In genomic region chr6:29561618-29562181, GRCh38 we compare ENCODE assay signal across 22 cellular contexts. TPM values are rescaled to one million over a fixed set of nuclear protein-coding genes. Genes with fewer than 3 reads are reported as not detected.
DNase-seq lines count a peak whose midpoint lies in the region.
"Had no signal": no experiment of that assay in that cellular context is flagged by ENCODE, and none has a peak within 500 bp of the region (broad histone marks: within the 10 kb centered on the region; RNA-seq: fewer than 3 reads in every experiment).

No MANE protein-coding gene starts in this region.

- POLR2A ChIA-PET in CD4-positive, alpha-beta memory T cell (lab: Charles Lee; ENCODE audit: partially characterized antibody): no interaction called here

- in situ Hi-C loops in Caki2 (cut with HindIII; ENCODE audit: low pct_unique_long_range_greater_than_20kb, low sequenced_read_pairs) (no loop called here), ACHN (cut with HindIII; ENCODE audit: low pct_ligation_motif_present, low pct_unique_long_range_greater_than_20kb, low sequenced_read_pairs) (no loop called here)

- H3K36me3 ChIP-seq in CD4-positive, alpha-beta memory T cell (ENCODE audit: insufficient read depth, low read length): no peaks in the 10 kb centered on the region
- H3K36me3 ChIP-seq: BLaER1 treated with 17β-estradiol and CSF1 and Interleukin-3, amounts not matched to agents 10 nM and 100 nM had no signal

- no peaks in the 10 kb centered on the region for H3K36me3 Mint-ChIP-seq in CD4-positive, alpha-beta memory T cell
- H3K36me3 Mint-ChIP-seq: CD8-positive, alpha-beta T cell; T-cell had no signal

- peaks cover 36 to 59% of the 10 kb centered on the region in 2 donors for H3K27me3 Mint-ChIP-seq in CD4-positive, alpha-beta memory T cell

- peaks cover 0 to 6% (median 2%) of the 10 kb centered on the region in 4 donors for H3K4me1 Mint-ChIP-seq in CD4-positive, alpha-beta memory T cell

- DNase-seq in Caki2 (ENCODE audit: low read depth): peak; percentile 11
- peak; percentile 70 for DNase-seq in Daoy (ENCODE audit: low read depth)
- peak; percentile 14 for DNase-seq in RPMI7951 (ENCODE audit: low read depth)
- DNase-seq in foreskin melanocyte: peak; percentile 71
- no peak for DNase-seq in ecto neural progenitor cell (ENCODE audit: low spot score)
- no peak for DNase-seq in CD4-positive, alpha-beta memory T cell
- DNase-seq in AG20443 (ENCODE audit: low spot score): no peak
- DNase-seq in ACHN: no peak
- DNase-seq: CD8-positive, alpha-beta T cell; DMS79; GM23248; HCEC 1CT; IMR-90; Karpas-422; NCI-H1417; NCI-H1694 treated with DMSO at 0.1 percent for 48 hours; NCI-H2081 treated with DMSO at 0.1 percent for 48 hours; NK-92 treated with Interleukin-12 subunit alpha and Interleukin-12 subunit beta, amount 100 ng/mL, for 24 hours; T-cell had no signal

- no peaks in the 10 kb centered on the region for H3K9me3 ChIP-seq in CD4-positive, alpha-beta memory T cell (ENCODE audit: control insufficient read depth in 1 of 2, low read length in 2 of 2)
- H3K9me3 ChIP-seq: BLaER1 treated with 17β-estradiol and CSF1 and Interleukin-3, amounts not matched to agents 10 nM and 100 nM had no signal

- no peak overlapping the region for H3K4me3 Mint-ChIP-seq in CD4-positive, alpha-beta memory T cell
- H3K4me3 Mint-ChIP-seq: CD8-positive, alpha-beta T cell; T-cell had no signal

- H3K9me3 Mint-ChIP-seq in CD4-positive, alpha-beta memory T cell: no peaks in the 10 kb centered on the region
- H3K9me3 Mint-ChIP-seq: CD8-positive, alpha-beta T cell; T-cell had no signal

- intact Hi-C loops in CD4-positive, alpha-beta memory T cell (cut with micrococcal nuclease): no loop called here

- H3K4me1 ChIP-seq in CD4-positive, alpha-beta memory T cell (ENCODE audit: insufficient read depth, low read length): no peaks in the 10 kb centered on the region

- H3K4me3 ChIP-seq in CD4-positive, alpha-beta memory T cell (ENCODE audit: low read length in 2 of 2): no peak overlapping the region
- H3K4me3 ChIP-seq: BLaER1 treated with 17β-estradiol and CSF1 and Interleukin-3, amounts not matched to agents 10 nM and 100 nM; GM23248 had no signal

- H3K27ac ChIP-seq in CD4-positive, alpha-beta memory T cell (ENCODE audit: low read depth, low read length): no peak overlapping the region
- H3K27ac ChIP-seq: BLaER1 treated with 17β-estradiol and CSF1 and Interleukin-3, amounts not matched to agents 10 nM and 100 nM; GM23248 had no signal

- peaks cover 7% of the 10 kb centered on the region for H3K27me3 ChIP-seq in CD4-positive, alpha-beta memory T cell (ENCODE audit: insufficient read depth, low read length)
- H3K27me3 ChIP-seq: BLaER1 treated with 17β-estradiol and CSF1 and Interleukin-3, amounts not matched to agents 10 nM and 100 nM had no signal

- H3K27ac Mint-ChIP-seq in CD4-positive, alpha-beta memory T cell: no peak overlapping the region
- H3K27ac Mint-ChIP-seq: CD8-positive, alpha-beta T cell; T-cell had no signal

- CTCF ChIA-PET in CD4-positive, alpha-beta memory T cell (lab: Charles Lee; ENCODE audit: partially characterized antibody): no interaction called here

RNA-seq across cellular contexts. Expression of gene UBD, which starts 2.2 kb away (rescaled TPM):
- 5.1 and 6.2 TPM in 2 replicates for total RNA-seq in Caki2 (2014; rRNA removed; shearing (Covaris generic); ENCODE audit: low replicate concordance)
- total RNA-seq in Daoy (2014; rRNA removed; shearing (Covaris generic)): 2.8 and 10.1 TPM in 2 replicates
- total RNA-seq in RPMI7951 (2014; rRNA removed; shearing (Covaris generic)): not detected in 2 replicates
- not detected for total RNA-seq in CD4-positive, alpha-beta memory T cell
- polyA plus RNA-seq in CD4-positive, alpha-beta memory T cell: not detected
- total RNA-seq: CD8-positive, alpha-beta T cell; GM23248; IMR-90; MCF 10A; NCI-H460 had no signal
- polyA plus RNA-seq: GM23248, IMR-90 had no signal

RNA-seq across cellular contexts. Expression of gene OR2H2, which starts 23.2 kb away (rescaled TPM):
- not detected in 2 replicates for total RNA-seq in Caki2 (2014; rRNA removed; shearing (Covaris generic); ENCODE audit: low replicate concordance)
- not detected in 2 replicates for total RNA-seq in Daoy (2014; rRNA removed; shearing (Covaris generic))
- not detected in 2 replicates for total RNA-seq in RPMI7951 (2014; rRNA removed; shearing (Covaris generic))
- not detected for total RNA-seq in CD4-positive, alpha-beta memory T cell
- polyA plus RNA-seq in CD4-positive, alpha-beta memory T cell: not detected
- total RNA-seq: CD8-positive, alpha-beta T cell; GM23248; IMR-90; MCF 10A; NCI-H460; T-cell had no signal
- polyA plus RNA-seq: GM23248, IMR-90 had no signal

Comparison
In these comparisons a context has a peak if more than half of its experiments do, and no peak if none do; other contexts are left out.
1. DNase-seq: peak in Caki2 (single experiment), Daoy (single experiment), RPMI7951 (single experiment) and foreskin melanocyte (single experiment); none in ecto neural progenitor cell (single experiment), CD4-positive, alpha-beta memory T cell (0 of 5), AG20443 (single experiment) and ACHN (single experiment).